ENCODE assay signal across 1 cellular context in the genomic region with DNA sequence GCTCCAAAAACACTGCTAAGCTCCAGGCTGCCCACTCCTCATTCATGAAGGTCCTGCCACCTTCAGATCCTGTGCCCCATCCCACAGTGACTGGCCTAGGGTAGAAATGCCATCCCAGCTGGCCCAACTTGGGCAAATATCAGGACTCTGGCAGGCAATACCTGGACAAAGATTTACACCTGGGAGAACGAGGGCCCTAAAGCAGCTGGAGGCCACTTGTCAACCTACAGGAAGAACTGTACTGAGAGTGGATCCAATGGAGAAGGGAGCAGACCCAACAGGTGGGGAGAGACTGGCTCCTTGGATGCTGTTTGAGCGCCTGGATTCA.
TF ChIP-seq lines count a peak whose summit lies in the region.

No MANE protein-coding gene starts in this region.

TF ChIP-seq in H1, 55 proteins besides CTCF, POLR2A, EP300 and RAD21:
- TF ChIP-seq RXRA (IDR thresholded peaks at IDR 0.05; ENCODE audit: insufficient read depth, low read depth, low read length) (no peak), EGR1 (IDR thresholded peaks at IDR 0.05; ENCODE audit: borderline replicate concordance, low read depth, low read length) (no peak), RNF2 (IDR thresholded peaks at IDR 0.05; ENCODE audit: borderline replicate concordance, low read depth, low read length, missing control alignments, poor library complexity, severe bottlenecking) (no peak), CHD1 (IDR thresholded peaks at IDR 0.05; ENCODE audit: low read depth, low read length) (no peak), SRF (IDR thresholded peaks at IDR 0.05; ENCODE audit: low read depth, low read length) (no peak)
- TF ChIP-seq, protein P1, sequence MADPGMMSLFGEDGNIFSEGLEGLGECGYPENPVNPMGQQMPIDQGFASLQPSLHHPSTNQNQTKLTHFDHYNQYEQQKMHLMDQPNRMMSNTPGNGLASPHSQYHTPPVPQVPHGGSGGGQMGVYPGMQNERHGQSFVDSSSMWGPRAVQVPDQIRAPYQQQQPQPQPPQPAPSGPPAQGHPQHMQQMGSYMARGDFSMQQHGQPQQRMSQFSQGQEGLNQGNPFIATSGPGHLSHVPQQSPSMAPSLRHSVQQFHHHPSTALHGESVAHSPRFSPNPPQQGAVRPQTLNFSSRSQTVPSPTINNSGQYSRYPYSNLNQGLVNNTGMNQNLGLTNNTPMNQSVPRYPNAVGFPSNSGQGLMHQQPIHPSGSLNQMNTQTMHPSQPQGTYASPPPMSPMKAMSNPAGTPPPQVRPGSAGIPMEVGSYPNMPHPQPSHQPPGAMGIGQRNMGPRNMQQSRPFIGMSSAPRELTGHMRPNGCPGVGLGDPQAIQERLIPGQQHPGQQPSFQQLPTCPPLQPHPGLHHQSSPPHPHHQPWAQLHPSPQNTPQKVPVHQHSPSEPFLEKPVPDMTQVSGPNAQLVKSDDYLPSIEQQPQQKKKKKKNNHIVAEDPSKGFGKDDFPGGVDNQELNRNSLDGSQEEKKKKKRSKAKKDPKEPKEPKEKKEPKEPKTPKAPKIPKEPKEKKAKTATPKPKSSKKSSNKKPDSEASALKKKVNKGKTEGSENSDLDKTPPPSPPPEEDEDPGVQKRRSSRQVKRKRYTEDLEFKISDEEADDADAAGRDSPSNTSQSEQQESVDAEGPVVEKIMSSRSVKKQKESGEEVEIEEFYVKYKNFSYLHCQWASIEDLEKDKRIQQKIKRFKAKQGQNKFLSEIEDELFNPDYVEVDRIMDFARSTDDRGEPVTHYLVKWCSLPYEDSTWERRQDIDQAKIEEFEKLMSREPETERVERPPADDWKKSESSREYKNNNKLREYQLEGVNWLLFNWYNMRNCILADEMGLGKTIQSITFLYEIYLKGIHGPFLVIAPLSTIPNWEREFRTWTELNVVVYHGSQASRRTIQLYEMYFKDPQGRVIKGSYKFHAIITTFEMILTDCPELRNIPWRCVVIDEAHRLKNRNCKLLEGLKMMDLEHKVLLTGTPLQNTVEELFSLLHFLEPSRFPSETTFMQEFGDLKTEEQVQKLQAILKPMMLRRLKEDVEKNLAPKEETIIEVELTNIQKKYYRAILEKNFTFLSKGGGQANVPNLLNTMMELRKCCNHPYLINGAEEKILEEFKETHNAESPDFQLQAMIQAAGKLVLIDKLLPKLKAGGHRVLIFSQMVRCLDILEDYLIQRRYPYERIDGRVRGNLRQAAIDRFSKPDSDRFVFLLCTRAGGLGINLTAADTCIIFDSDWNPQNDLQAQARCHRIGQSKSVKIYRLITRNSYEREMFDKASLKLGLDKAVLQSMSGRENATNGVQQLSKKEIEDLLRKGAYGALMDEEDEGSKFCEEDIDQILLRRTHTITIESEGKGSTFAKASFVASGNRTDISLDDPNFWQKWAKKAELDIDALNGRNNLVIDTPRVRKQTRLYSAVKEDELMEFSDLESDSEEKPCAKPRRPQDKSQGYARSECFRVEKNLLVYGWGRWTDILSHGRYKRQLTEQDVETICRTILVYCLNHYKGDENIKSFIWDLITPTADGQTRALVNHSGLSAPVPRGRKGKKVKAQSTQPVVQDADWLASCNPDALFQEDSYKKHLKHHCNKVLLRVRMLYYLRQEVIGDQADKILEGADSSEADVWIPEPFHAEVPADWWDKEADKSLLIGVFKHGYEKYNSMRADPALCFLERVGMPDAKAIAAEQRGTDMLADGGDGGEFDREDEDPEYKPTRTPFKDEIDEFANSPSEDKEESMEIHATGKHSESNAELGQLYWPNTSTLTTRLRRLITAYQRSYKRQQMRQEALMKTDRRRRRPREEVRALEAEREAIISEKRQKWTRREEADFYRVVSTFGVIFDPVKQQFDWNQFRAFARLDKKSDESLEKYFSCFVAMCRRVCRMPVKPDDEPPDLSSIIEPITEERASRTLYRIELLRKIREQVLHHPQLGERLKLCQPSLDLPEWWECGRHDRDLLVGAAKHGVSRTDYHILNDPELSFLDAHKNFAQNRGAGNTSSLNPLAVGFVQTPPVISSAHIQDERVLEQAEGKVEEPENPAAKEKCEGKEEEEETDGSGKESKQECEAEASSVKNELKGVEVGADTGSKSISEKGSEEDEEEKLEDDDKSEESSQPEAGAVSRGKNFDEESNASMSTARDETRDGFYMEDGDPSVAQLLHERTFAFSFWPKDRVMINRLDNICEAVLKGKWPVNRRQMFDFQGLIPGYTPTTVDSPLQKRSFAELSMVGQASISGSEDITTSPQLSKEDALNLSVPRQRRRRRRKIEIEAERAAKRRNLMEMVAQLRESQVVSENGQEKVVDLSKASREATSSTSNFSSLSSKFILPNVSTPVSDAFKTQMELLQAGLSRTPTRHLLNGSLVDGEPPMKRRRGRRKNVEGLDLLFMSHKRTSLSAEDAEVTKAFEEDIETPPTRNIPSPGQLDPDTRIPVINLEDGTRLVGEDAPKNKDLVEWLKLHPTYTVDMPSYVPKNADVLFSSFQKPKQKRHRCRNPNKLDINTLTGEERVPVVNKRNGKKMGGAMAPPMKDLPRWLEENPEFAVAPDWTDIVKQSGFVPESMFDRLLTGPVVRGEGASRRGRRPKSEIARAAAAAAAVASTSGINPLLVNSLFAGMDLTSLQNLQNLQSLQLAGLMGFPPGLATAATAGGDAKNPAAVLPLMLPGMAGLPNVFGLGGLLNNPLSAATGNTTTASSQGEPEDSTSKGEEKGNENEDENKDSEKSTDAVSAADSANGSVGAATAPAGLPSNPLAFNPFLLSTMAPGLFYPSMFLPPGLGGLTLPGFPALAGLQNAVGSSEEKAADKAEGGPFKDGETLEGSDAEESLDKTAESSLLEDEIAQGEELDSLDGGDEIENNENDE (IDR thresholded peaks at IDR 0.05; ENCODE audit: insufficient replicate concordance, low read length), result no peak
- TF ChIP-seq, protein P2, sequence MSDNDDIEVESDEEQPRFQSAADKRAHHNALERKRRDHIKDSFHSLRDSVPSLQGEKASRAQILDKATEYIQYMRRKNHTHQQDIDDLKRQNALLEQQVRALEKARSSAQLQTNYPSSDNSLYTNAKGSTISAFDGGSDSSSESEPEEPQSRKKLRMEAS (IDR thresholded peaks at IDR 0.05), result no peak
